1 cellular context compared by ENCODE assay signal in genomic region chr1:45394342-45394741, GRCh38.
TF ChIP-seq lines count a peak whose summit lies in the region.

No MANE protein-coding gene starts in this region.

TF ChIP-seq in GM12878, 131 proteins besides CTCF, POLR2A, EP300 and RAD21 (continued from another document):
- TF ChIP-seq SKIL (IDR thresholded peaks at IDR 0.05; ENCODE audit: low read depth, poor library complexity, severe bottlenecking) = peak; percentile 28
- TF ChIP-seq RELB (IDR thresholded peaks at IDR 0.05; ENCODE audit: low read depth) = peak; percentile 31; the same call in 1 of the 2 replicates
- peak; percentile 60 for TF ChIP-seq MEF2B (IDR thresholded peaks at IDR 0.05; ENCODE audit: partially characterized antibody, poor library complexity, severe bottlenecking)
